ENCODE assay signal across 9 cellular contexts in genomic region chr11:65497141-65498041, GRCh38. TPM values are rescaled to one million over a fixed set of nuclear protein-coding genes. Genes with fewer than 3 reads are reported as not detected.
DNase-seq lines count a peak whose midpoint lies in the region; ATAC-seq lines count a peak whose summit lies in the region.
"Had no signal": no experiment of that assay in that cellular context is flagged by ENCODE, and none has a peak within 500 bp of the region (broad histone marks: within the 10 kb centered on the region; RNA-seq: fewer than 3 reads in every experiment).

No MANE protein-coding gene starts in this region.

- H3K9me3 Mint-ChIP-seq in effector memory CD8-positive, alpha-beta T cell: no peaks in the 10 kb centered on the region

- H3K27ac Mint-ChIP-seq in effector memory CD8-positive, alpha-beta T cell: no peak overlapping the region
- H3K27ac Mint-ChIP-seq: nephron had no signal

- DNase-seq in COLO668 (lab: John Stamatoyannopoulos, UW; ENCODE audit: unreplicated experiment) (peak; percentile 99), HT1080 (ENCODE audit: low read depth) (peak; percentile 99), mesenteric fat pad (ENCODE audit: low spot score) (peak; percentile 100)
- DNase-seq in NK-92 treated with Interleukin-12 subunit alpha and Interleukin-12 subunit beta, amount 100 ng/mL, for 24 hours (lab: John Stamatoyannopoulos, UW): peak; percentile 98
- peak; percentile 99 for DNase-seq in activated CD8-positive, alpha-beta memory T cell treated with anti-CD3 and anti-CD28 coated beads for 24 hours
- peak; percentile 92 to 93 (median 93) for DNase-seq in effector memory CD8-positive, alpha-beta T cell
- DNase-seq in stimulated activated CD8-positive, alpha-beta memory T cell treated with anti-CD3 and anti-CD28 coated beads, Interleukin-15, amount 100 ng/mL, for 1 hour (ENCODE audit: low read depth): peak; percentile 95

- no peaks in the 10 kb centered on the region for H3K27me3 Mint-ChIP-seq in effector memory CD8-positive, alpha-beta T cell

- peak; percentile 49 for ATAC-seq in GM21367 (IDR thresholded peaks at IDR 0.05; ENCODE audit: unreplicated experiment)
- peak; percentile 82 for ATAC-seq in effector memory CD8-positive, alpha-beta T cell (replicated peaks)

- H3K4me3 Mint-ChIP-seq in effector memory CD8-positive, alpha-beta T cell: no peak overlapping the region
- H3K4me3 Mint-ChIP-seq: nephron had no signal

- peaks cover 23 to 25% of the 10 kb centered on the region in 2 donors for H3K4me1 Mint-ChIP-seq in effector memory CD8-positive, alpha-beta T cell (ENCODE audit: low read depth in 2 of 2)

- no peaks in the 10 kb centered on the region for H3K36me3 Mint-ChIP-seq in effector memory CD8-positive, alpha-beta T cell (ENCODE audit: insufficient read depth)

RNA-seq across cellular contexts. Expression of gene MALAT1, which starts 1.5 kb away (rescaled TPM):
- total RNA-seq in HT1080 (2014; rRNA removed; shearing (Covaris generic)): 433 and 571 TPM in 2 replicates
- 14.7 and 23.6 TPM in 2 replicates for polyA plus RNA-seq in HT1080 (2015; cell fraction: cytosol; rRNA removed)
- 703 and 1,083 TPM in 2 replicates for polyA plus RNA-seq in HT1080 (2015; cell fraction: nucleus; rRNA removed)
- 11,495 TPM for total RNA-seq in mesenteric fat pad

RNA-seq across cellular contexts. Expression of gene SCYL1, which starts 27.5 kb away (rescaled TPM):
- 66.6 and 67.0 TPM in 2 replicates for total RNA-seq in HT1080 (2014; rRNA removed; shearing (Covaris generic))
- 50.5 and 57.6 TPM in 2 replicates for polyA plus RNA-seq in HT1080 (2015; cell fraction: cytosol; rRNA removed)
- polyA plus RNA-seq in HT1080 (2015; cell fraction: nucleus; rRNA removed): 50.7 and 62.7 TPM in 2 replicates
- total RNA-seq in mesenteric fat pad: 87.0 TPM

Comparison
In these comparisons a context has a peak if more than half of its experiments do, and no peak if none do; other contexts are left out.
1. Peak in every context shown above with its lines: DNase-seq and ATAC-seq.
2. RNA of gene MALAT1, which starts 1.5 kb away (total RNA-seq): 11,495 TPM in mesenteric fat pad (single experiment); 433 to 571 TPM in HT1080; every median in the first group is over 10 times any median in the second.